In genomic region chr1:203084588-203085527, GRCh38 we compare ENCODE assay signal across 9 cellular contexts. TPM values are rescaled to one million over a fixed set of nuclear protein-coding genes. Genes with fewer than 3 reads are reported as not detected.
DNase-seq lines count a peak whose midpoint lies in the region; ATAC-seq and TF ChIP-seq lines count a peak whose summit lies in the region.
"Had no signal": no experiment of that assay in that cellular context is flagged by ENCODE, and none has a peak within 500 bp of the region (broad histone marks: within the 10 kb centered on the region; RNA-seq: fewer than 3 reads in every experiment).

No MANE protein-coding gene starts in this region.

- BruUV-seq in mammary epithelial cell (replicated peaks; lab: Mats Ljungman, UMichigan): no TSS peak

- H3K9me3 ChIP-seq in Karpas-422 (ENCODE audit: low read length): no peaks in the 10 kb centered on the region
- no peaks in the 10 kb centered on the region for H3K9me3 ChIP-seq in mammary epithelial cell (replicated peaks; ENCODE audit: insufficient read depth, low read length)

- H2AFZ ChIP-seq in Karpas-422 (ENCODE audit: low read length) (peak overlapping the region; percentile 32; the same call in 1 of the 2 replicates), mammary epithelial cell (ENCODE audit: low read depth, low read length) (no peak overlapping the region)

- in situ Hi-C loops in mammary epithelial cell (cut with MboI; ENCODE audit: low sequenced_read_pairs in 2 of 2): no loop called here

- H3K27me3 ChIP-seq in GM06990 (replicated peaks; ENCODE audit: control insufficient read depth, insufficient read depth, low read length): peaks cover 1% of the 10 kb centered on the region; the same call in 1 of the 2 replicates
- H3K27me3 ChIP-seq in Karpas-422 (ENCODE audit: low read length): no peaks in the 10 kb centered on the region
- no peaks in the 10 kb centered on the region for H3K27me3 ChIP-seq in mammary epithelial cell (ENCODE audit: insufficient read depth, low read length)

- H3K36me3 ChIP-seq in GM06990 (ENCODE audit: control insufficient read depth, insufficient read depth, low read length): no peaks in the 10 kb centered on the region
- H3K36me3 ChIP-seq in Karpas-422 (ENCODE audit: insufficient read depth, low read length): no peaks in the 10 kb centered on the region
- H3K36me3 ChIP-seq in mammary epithelial cell (ENCODE audit: insufficient read depth, low read length): no peaks in the 10 kb centered on the region

- H3K27ac ChIP-seq in Karpas-422 (ENCODE audit: low read length): no peak overlapping the region
- H3K27ac ChIP-seq in mammary epithelial cell (ENCODE audit: insufficient read depth, low read depth, low read length): no peak overlapping the region

- H3K9ac ChIP-seq in Karpas-422 (ENCODE audit: low read length) (no peak overlapping the region), mammary epithelial cell (ENCODE audit: insufficient read depth, low read length) (no peak overlapping the region)

- intact Hi-C loops in mammary epithelial cell (cut with micrococcal nuclease): loop anchor here (5.0 kb wide), 1 partner anchor 43 kb away; no protein-coding TSS in a partner anchor

- ATAC-seq in GM19397 (IDR thresholded peaks at IDR 0.05; ENCODE audit: unreplicated experiment): no peak
- ATAC-seq in HG03571 (IDR thresholded peaks at IDR 0.05; ENCODE audit: unreplicated experiment): no peak
- ATAC-seq: effector memory CD8-positive, alpha-beta T cell had no signal

- no peaks in the 10 kb centered on the region for H4K20me1 ChIP-seq in Karpas-422 (ENCODE audit: insufficient read depth, low read depth, low read length)
- no peaks in the 10 kb centered on the region for H4K20me1 ChIP-seq in mammary epithelial cell (ENCODE audit: insufficient read depth, low read length)

- H3K4me1 ChIP-seq in Karpas-422 (ENCODE audit: low read length): peaks cover 6% of the 10 kb centered on the region
- H3K4me1 ChIP-seq in mammary epithelial cell (ENCODE audit: insufficient read depth, low read length): peaks cover 11% of the 10 kb centered on the region

- DNase-seq in GM06990 (ENCODE audit: extremely low read depth, insufficient read length): peak; percentile 29
- peak; percentile 91 for DNase-seq in Karpas-422
- DNase-seq in mammary epithelial cell: no peak
- no peak for DNase-seq in retinal pigment epithelial cell (ENCODE audit: low read depth)
- DNase-seq in superior temporal gyrus (ENCODE audit: extremely low spot score): no peak
- DNase-seq in T-helper 9 cell: no peak
- DNase-seq: effector memory CD8-positive, alpha-beta T cell had no signal

- H3K9me2 ChIP-seq in Karpas-422 (replicated peaks; ENCODE audit: insufficient read depth, low read length): no peaks in the 10 kb centered on the region

- H3K79me2 ChIP-seq in Karpas-422 (ENCODE audit: low read length): no peaks in the 10 kb centered on the region
- H3K79me2 ChIP-seq in mammary epithelial cell (ENCODE audit: insufficient read depth, low read length): no peaks in the 10 kb centered on the region

- no peak overlapping the region for H3K4me2 ChIP-seq in Karpas-422 (ENCODE audit: low read depth, low read length, poor library complexity, severe bottlenecking)
- H3K4me2 ChIP-seq in mammary epithelial cell (ENCODE audit: insufficient read depth, low read depth, low read length): no peak overlapping the region

- no peak overlapping the region for H3K4me3 ChIP-seq in GM06990 (replicated peaks; ENCODE audit: low read depth, low read length)
- no peak overlapping the region for H3K4me3 ChIP-seq in Karpas-422 (ENCODE audit: low read length)
- H3K4me3 ChIP-seq in mammary epithelial cell (replicated peaks in 1 of 3; ENCODE audit: insufficient read depth in 1 of 3, low read depth in 2 of 3, low read length in 3 of 3): no peak overlapping the region
- no peak overlapping the region for H3K4me3 ChIP-seq in retinal pigment epithelial cell (ENCODE audit: low read length)

- CTCF ChIA-PET in mammary epithelial cell (lab: Charles Lee; ENCODE audit: low non-redundant PET): no interaction called here

- TF ChIP-seq CTCF in GM06990 (IDR thresholded peaks at IDR 0.05; ENCODE audit: insufficient read depth, low read length, poor library complexity, severe bottlenecking): peak; percentile 87
- peak; percentile 49 to 66 for TF ChIP-seq CTCF in mammary epithelial cell (conservative IDR thresholded peaks at IDR 0.05 in 1 of 2, IDR thresholded peaks at IDR 0.05 in 1 of 2; ENCODE audit: extremely low read depth in 1 of 2, insufficient read depth in 1 of 2, low read depth in 1 of 2, low read length in 2 of 2)
- peak; percentile 47 for TF ChIP-seq CTCF in retinal pigment epithelial cell (conservative IDR thresholded peaks at IDR 0.05; ENCODE audit: low read depth, low read length)

- 87% methylated on average over 11 of the region's 14 CpGs for WGBS in mammary epithelial cell (ENCODE audit: low coverage, missing lambda C conversion rate)

- dilution Hi-C loops in mammary epithelial cell (cut with HindIII; ENCODE audit: low sequenced_read_pairs): no loop called here

RNA-seq across cellular contexts. Expression of gene MYOG, which starts 1.0 kb away (rescaled TPM):
- total RNA-seq in Karpas-422 (2014; rRNA removed; shearing (Covaris generic); ENCODE audit: low replicate concordance): not detected in 2 replicates
- not detected for total RNA-seq in mammary epithelial cell
- not detected for polyA plus RNA-seq in mammary epithelial cell
- polyA minus RNA-seq in mammary epithelial cell: not detected

RNA-seq across cellular contexts. Expression of gene ADORA1, which starts 42.7 kb away (rescaled TPM):
- not detected in 2 replicates for total RNA-seq in Karpas-422 (2014; rRNA removed; shearing (Covaris generic); ENCODE audit: low replicate concordance)
- total RNA-seq in mammary epithelial cell: 1 to 10 TPM in 1 of 2 donors, under 1 TPM in 1; 0.96 to 1.7 TPM
- 0.74 TPM for polyA plus RNA-seq in mammary epithelial cell
- polyA minus RNA-seq in mammary epithelial cell: not detected

RNA-seq across cellular contexts. Expression of gene PPFIA4, which starts 58.6 kb away (rescaled TPM):
- 0.04 TPM in 1 of 2 replicates, not detected in the other for total RNA-seq in Karpas-422 (2014; rRNA removed; shearing (Covaris generic); ENCODE audit: low replicate concordance)
- 1 to 10 TPM; 8.2 to 8.3 TPM for total RNA-seq in mammary epithelial cell
- polyA plus RNA-seq in mammary epithelial cell: 4.7 TPM
- 7.1 TPM for polyA minus RNA-seq in mammary epithelial cell

Comparison
In these comparisons a context has a peak if more than half of its experiments do, and no peak if none do; other contexts are left out.
1. DNase-seq: peak in GM06990 (single experiment) and Karpas-422 (single experiment); none in mammary epithelial cell (single experiment), retinal pigment epithelial cell (single experiment), superior temporal gyrus (single experiment) and T-helper 9 cell (single experiment).
2. Peak in every context shown above with its lines, with median percentiles within 50 percentile points of each other: CTCF ChIP-seq.